34 cellular contexts compared by ENCODE assay signal in genomic region chr16:13561276-13561675, GRCh38.
"Had no signal": no experiment of that assay in that cellular context is flagged by ENCODE, and none has a peak within 500 bp of the region (broad histone marks: within the 10 kb centered on the region; RNA-seq: fewer than 3 reads in every experiment).

No MANE protein-coding gene starts in this region.

- H3K27ac Mint-ChIP-seq: activated CD4-positive, alpha-beta memory T cell treated with anti-CD3 and anti-CD28 coated beads for 36 hours; activated CD4-positive, alpha-beta T cell treated with anti-CD3 and anti-CD28 coated beads for 36 hours; activated CD4-positive, alpha-beta T cell treated with anti-CD3 and anti-CD28 coated beads, Interleukin-2, amount 10 ng/mL, durations not matched to agents 24 days and 14 days; activated CD8-positive, alpha-beta memory T cell treated with anti-CD3 and anti-CD28 coated beads, Interleukin-2, amount 10 ng/mL, durations not matched to agents 7 days and 5 days; activated CD8-positive, alpha-beta T cell treated with anti-CD3 and anti-CD28 coated beads, Interleukin-2, amount 10 ng/mL, durations not matched to agents 7 days and 5 days; activated naive CD4-positive, alpha-beta T cell treated with anti-CD3 and anti-CD28 coated beads for 36 hours; activated naive CD4-positive, alpha-beta T cell treated with anti-CD3 and anti-CD28 coated beads, Interleukin-2, amount 50 U/mL, for 24 hours; activated naive CD8-positive, alpha-beta T cell treated with anti-CD3 and anti-CD28 coated beads for 36 hours; activated naive CD8-positive, alpha-beta T cell treated with anti-CD3 and anti-CD28 coated beads, Interleukin-2, amount 50 U/mL, for 24 hours; activated T-helper 1 cell treated with anti-CD3 and anti-CD28 coated beads, Interleukin-12 subunit alpha, Interleukin-12 subunit beta, Interleukin-2, Interleukin-4 antibody, amounts not matched to agents 30 ng/mL and 10 ng/mL and 1 ng/mL, durations not matched to agents 14 hours and 24 hours and 36 hours; activated T-helper 2 cell treated with anti-CD3 and anti-CD28 coated beads, Interferon-gamma antibody, Interleukin-2, Interleukin-4, amounts not matched to agents 10 μg/mL and 5 μg/mL and 100 μg/mL, durations not matched to agents 14 hours and 24 hours and 36 hours; dendritic cell treated with granulocyte-macrophage colony-stimulating factor and Interleukin-4, amounts not matched to agents 40 ng/mL and 50 ng/mL, for 4 days; endodermal cell had no signal

- H3K4me3 ChIP-seq: adrenal gland, breast epithelium, cardiac muscle cell, colonic mucosa, dorsolateral prefrontal cortex, gastrocnemius medialis had no signal

- DNase-seq: activated CD4-positive, alpha-beta memory T cell treated with anti-CD3 and anti-CD28 coated beads for 36 hours; activated CD4-positive, alpha-beta T cell treated with anti-CD3 and anti-CD28 coated beads for 36 hours; activated CD4-positive, alpha-beta T cell treated with anti-CD3 and anti-CD28 coated beads, Interleukin-2, amount 10 ng/mL, durations not matched to agents 24 days and 14 days; activated CD4-positive, CD25-positive, alpha-beta regulatory T cell; activated CD4-positive, CD25-positive, alpha-beta regulatory T cell treated with anti-CD3 and anti-CD28 coated beads, Interleukin-2, amount 50 U/mL, for 72 hours; activated CD8-positive, alpha-beta memory T cell treated with anti-CD3 and anti-CD28 coated beads, Interleukin-2, amount 10 ng/mL, durations not matched to agents 7 days and 5 days; activated CD8-positive, alpha-beta memory T cell treated with anti-CD3 and anti-CD28 coated beads, Interleukin-2, amount 50 U/mL, for 4 hours; activated CD8-positive, alpha-beta T cell treated with anti-CD3 and anti-CD28 coated beads, Interleukin-2, amount 10 ng/mL, durations not matched to agents 7 days and 5 days; activated effector memory CD4-positive, alpha-beta T cell treated with anti-CD3 and anti-CD28 coated beads, Interleukin-2, amount 50 U/mL, for 16 hours; activated naive CD4-positive, alpha-beta T cell treated with anti-CD3 and anti-CD28 coated beads for 36 hours; activated naive CD8-positive, alpha-beta T cell treated with anti-CD3 and anti-CD28 coated beads for 36 hours; activated naive CD8-positive, alpha-beta T cell treated with anti-CD3 and anti-CD28 coated beads, Interleukin-2, amount 50 U/mL, for 24 hours; activated T-cell treated with anti-CD3 and anti-CD28 coated beads, Interleukin-2, amount 50 U/mL, for 1 hour; activated T-cell treated with anti-CD3 and anti-CD28 coated beads, Interleukin-2, amount 50 U/mL, for 48 hours; adrenal gland; amygdala; aorta; central memory CD4-positive, alpha-beta T cell; cerebellar nuclear complex; colonic mucosa; dorsolateral prefrontal cortex; effector memory CD4-positive, alpha-beta T cell; endodermal cell; foreskin keratinocyte; gastrocnemius medialis; T-helper 2 cell had no signal

- H3K9me3 Mint-ChIP-seq: activated CD4-positive, alpha-beta memory T cell treated with anti-CD3 and anti-CD28 coated beads for 36 hours; activated naive CD4-positive, alpha-beta T cell treated with anti-CD3 and anti-CD28 coated beads for 36 hours; brain; endodermal cell had no signal

- H3K27me3 ChIP-seq: adrenal gland, breast epithelium, cardiac muscle cell, colonic mucosa, foreskin keratinocyte had no signal

- H3K27me3 Mint-ChIP-seq: activated CD4-positive, alpha-beta memory T cell treated with anti-CD3 and anti-CD28 coated beads for 36 hours; activated CD4-positive, alpha-beta T cell treated with anti-CD3 and anti-CD28 coated beads for 36 hours; activated CD4-positive, alpha-beta T cell treated with anti-CD3 and anti-CD28 coated beads, Interleukin-2, amount 10 ng/mL, durations not matched to agents 24 days and 14 days; activated CD8-positive, alpha-beta memory T cell treated with anti-CD3 and anti-CD28 coated beads, Interleukin-2, amount 10 ng/mL, durations not matched to agents 7 days and 5 days had no signal

- H3K27ac ChIP-seq: adrenal gland, breast epithelium, cardiac muscle cell, colonic mucosa, dorsolateral prefrontal cortex, foreskin keratinocyte, gastrocnemius medialis had no signal

- ATAC-seq: activated CD4-positive, alpha-beta T cell treated with anti-CD3 and anti-CD28 coated beads for 36 hours; activated CD8-positive, alpha-beta memory T cell treated with anti-CD3 and anti-CD28 coated beads, Interleukin-2, amount 10 ng/mL, durations not matched to agents 7 days and 5 days; activated CD8-positive, alpha-beta T cell treated with anti-CD3 and anti-CD28 coated beads, Interleukin-2, amount 10 ng/mL, durations not matched to agents 7 days and 5 days; activated naive CD8-positive, alpha-beta T cell treated with anti-CD3 and anti-CD28 coated beads, Interleukin-2, amount 50 U/mL, for 24 hours; esophagus mucosa; foreskin keratinocyte; gastrocnemius medialis had no signal

- H3K4me1 ChIP-seq: adrenal gland, breast epithelium, colonic mucosa, foreskin keratinocyte, gastrocnemius medialis had no signal

- H3K4me1 Mint-ChIP-seq: activated CD4-positive, alpha-beta T cell treated with anti-CD3 and anti-CD28 coated beads for 36 hours; activated CD4-positive, alpha-beta T cell treated with anti-CD3 and anti-CD28 coated beads, Interleukin-2, amount 10 ng/mL, durations not matched to agents 24 days and 14 days; activated CD8-positive, alpha-beta memory T cell treated with anti-CD3 and anti-CD28 coated beads, Interleukin-2, amount 10 ng/mL, durations not matched to agents 7 days and 5 days; activated naive CD4-positive, alpha-beta T cell treated with anti-CD3 and anti-CD28 coated beads, Interleukin-2, amount 50 U/mL, for 24 hours; activated naive CD8-positive, alpha-beta T cell treated with anti-CD3 and anti-CD28 coated beads for 36 hours; activated naive CD8-positive, alpha-beta T cell treated with anti-CD3 and anti-CD28 coated beads, Interleukin-2, amount 50 U/mL, for 24 hours; brain; endodermal cell had no signal

- H3K36me3 Mint-ChIP-seq: activated CD4-positive, alpha-beta memory T cell treated with anti-CD3 and anti-CD28 coated beads for 36 hours; activated CD8-positive, alpha-beta memory T cell treated with anti-CD3 and anti-CD28 coated beads, Interleukin-2, amount 10 ng/mL, durations not matched to agents 7 days and 5 days; activated naive CD4-positive, alpha-beta T cell treated with anti-CD3 and anti-CD28 coated beads, Interleukin-2, amount 50 U/mL, for 24 hours; activated naive CD8-positive, alpha-beta T cell treated with anti-CD3 and anti-CD28 coated beads for 36 hours; brain had no signal

- H3K36me3 ChIP-seq: adrenal gland, breast epithelium, cardiac muscle cell, colonic mucosa, gastrocnemius medialis had no signal

- H3K4me3 Mint-ChIP-seq: activated CD4-positive, alpha-beta memory T cell treated with anti-CD3 and anti-CD28 coated beads for 36 hours; activated CD4-positive, alpha-beta T cell treated with anti-CD3 and anti-CD28 coated beads for 36 hours; activated CD4-positive, alpha-beta T cell treated with anti-CD3 and anti-CD28 coated beads, Interleukin-2, amount 10 ng/mL, durations not matched to agents 24 days and 14 days; activated CD8-positive, alpha-beta memory T cell treated with anti-CD3 and anti-CD28 coated beads, Interleukin-2, amount 10 ng/mL, durations not matched to agents 7 days and 5 days; activated CD8-positive, alpha-beta T cell treated with anti-CD3 and anti-CD28 coated beads, Interleukin-2, amount 10 ng/mL, durations not matched to agents 7 days and 5 days; activated naive CD4-positive, alpha-beta T cell treated with anti-CD3 and anti-CD28 coated beads for 36 hours; activated naive CD4-positive, alpha-beta T cell treated with anti-CD3 and anti-CD28 coated beads, Interleukin-2, amount 50 U/mL, for 24 hours; activated naive CD8-positive, alpha-beta T cell treated with anti-CD3 and anti-CD28 coated beads for 36 hours; activated naive CD8-positive, alpha-beta T cell treated with anti-CD3 and anti-CD28 coated beads, Interleukin-2, amount 50 U/mL, for 24 hours; activated T-helper 1 cell treated with anti-CD3 and anti-CD28 coated beads, Interleukin-12 subunit alpha, Interleukin-12 subunit beta, Interleukin-2, Interleukin-4 antibody, amounts not matched to agents 30 ng/mL and 10 ng/mL and 1 ng/mL, durations not matched to agents 14 hours and 24 hours and 36 hours; brain; dendritic cell treated with granulocyte-macrophage colony-stimulating factor and Interleukin-4, amounts not matched to agents 40 ng/mL and 50 ng/mL, for 4 days; endodermal cell had no signal

- H3K9me3 ChIP-seq: adrenal gland, breast epithelium, colonic mucosa, gastrocnemius medialis had no signal
